In genomic region chr1:244063498-244063897, GRCh38 we compare ENCODE assay signal across 12 cellular contexts.
"Had no signal": no experiment of that assay in that cellular context is flagged by ENCODE, and none has a peak within 500 bp of the region (broad histone marks: within the 10 kb centered on the region; RNA-seq: fewer than 3 reads in every experiment).

No MANE protein-coding gene starts in this region.

- H3K27me3 ChIP-seq: testis had no signal

- DNase-seq: activated CD4-positive, alpha-beta T cell treated with anti-CD3 and anti-CD28 coated beads for 36 hours; activated CD8-positive, alpha-beta memory T cell treated with anti-CD3 and anti-CD28 coated beads, Interleukin-2, amount 50 U/mL, for 48 hours; activated CD8-positive, alpha-beta T cell treated with anti-CD3 and anti-CD28 coated beads, Interleukin-2, amount 10 ng/mL, durations not matched to agents 7 days and 5 days; activated naive CD8-positive, alpha-beta T cell treated with anti-CD3 and anti-CD28 coated beads, Interleukin-2, amount 10 ng/mL, durations not matched to agents 7 days and 5 days; aorta; effector memory CD8-positive, alpha-beta T cell; kidney glomerular epithelial cell; lower lobe of right lung; naive thymus-derived CD8-positive, alpha-beta T cell; stimulated activated CD4-positive, alpha-beta T cell treated with anti-CD3 and anti-CD28 coated beads, Interleukin-4, amount 100 ng/mL, for 1 hour; stimulated activated CD8-positive, alpha-beta memory T cell treated with anti-CD3 and anti-CD28 coated beads, Interleukin-4, amount 100 ng/mL, for 48 hours; testis had no signal

- H3K36me3 ChIP-seq: lower lobe of right lung had no signal

- ATAC-seq: activated CD4-positive, alpha-beta T cell treated with anti-CD3 and anti-CD28 coated beads for 36 hours; activated CD8-positive, alpha-beta T cell treated with anti-CD3 and anti-CD28 coated beads, Interleukin-2, amount 10 ng/mL, durations not matched to agents 7 days and 5 days; effector memory CD8-positive, alpha-beta T cell; lower lobe of right lung; naive thymus-derived CD8-positive, alpha-beta T cell had no signal

- H3K27ac ChIP-seq: lower lobe of right lung, testis had no signal

- H3K4me1 ChIP-seq: lower lobe of right lung, testis had no signal

- H3K9me3 ChIP-seq: lower lobe of right lung, testis had no signal

- H3K4me3 ChIP-seq: lower lobe of right lung, testis had no signal
